Comparison of ENCODE assay signal across 1 cellular context in the genomic region with DNA sequence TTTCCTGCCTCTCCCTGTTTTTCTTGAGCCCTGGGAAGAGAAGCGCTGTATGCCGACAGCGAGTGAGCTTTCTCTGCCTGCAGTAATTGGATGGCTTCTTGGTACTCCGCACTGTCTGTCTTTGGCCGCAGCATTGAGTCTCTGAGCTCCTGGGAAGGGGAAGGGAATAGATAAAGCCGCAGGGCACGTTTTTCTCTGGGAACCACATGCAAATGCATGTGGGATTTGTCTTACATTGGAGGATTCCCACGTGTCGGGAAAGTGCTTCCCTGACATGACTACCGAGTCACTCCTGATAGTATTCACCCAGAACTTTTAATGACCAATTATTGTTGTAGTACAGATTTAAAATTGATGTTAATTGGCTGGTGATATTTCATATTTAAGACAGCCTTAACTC.
TF ChIP-seq lines count a peak whose summit lies in the region.

No MANE protein-coding gene starts in this region.

TF ChIP-seq in GM12878, 131 proteins besides CTCF, POLR2A, EP300 and RAD21 (continued from another document):
- TF ChIP-seq, protein P1, sequence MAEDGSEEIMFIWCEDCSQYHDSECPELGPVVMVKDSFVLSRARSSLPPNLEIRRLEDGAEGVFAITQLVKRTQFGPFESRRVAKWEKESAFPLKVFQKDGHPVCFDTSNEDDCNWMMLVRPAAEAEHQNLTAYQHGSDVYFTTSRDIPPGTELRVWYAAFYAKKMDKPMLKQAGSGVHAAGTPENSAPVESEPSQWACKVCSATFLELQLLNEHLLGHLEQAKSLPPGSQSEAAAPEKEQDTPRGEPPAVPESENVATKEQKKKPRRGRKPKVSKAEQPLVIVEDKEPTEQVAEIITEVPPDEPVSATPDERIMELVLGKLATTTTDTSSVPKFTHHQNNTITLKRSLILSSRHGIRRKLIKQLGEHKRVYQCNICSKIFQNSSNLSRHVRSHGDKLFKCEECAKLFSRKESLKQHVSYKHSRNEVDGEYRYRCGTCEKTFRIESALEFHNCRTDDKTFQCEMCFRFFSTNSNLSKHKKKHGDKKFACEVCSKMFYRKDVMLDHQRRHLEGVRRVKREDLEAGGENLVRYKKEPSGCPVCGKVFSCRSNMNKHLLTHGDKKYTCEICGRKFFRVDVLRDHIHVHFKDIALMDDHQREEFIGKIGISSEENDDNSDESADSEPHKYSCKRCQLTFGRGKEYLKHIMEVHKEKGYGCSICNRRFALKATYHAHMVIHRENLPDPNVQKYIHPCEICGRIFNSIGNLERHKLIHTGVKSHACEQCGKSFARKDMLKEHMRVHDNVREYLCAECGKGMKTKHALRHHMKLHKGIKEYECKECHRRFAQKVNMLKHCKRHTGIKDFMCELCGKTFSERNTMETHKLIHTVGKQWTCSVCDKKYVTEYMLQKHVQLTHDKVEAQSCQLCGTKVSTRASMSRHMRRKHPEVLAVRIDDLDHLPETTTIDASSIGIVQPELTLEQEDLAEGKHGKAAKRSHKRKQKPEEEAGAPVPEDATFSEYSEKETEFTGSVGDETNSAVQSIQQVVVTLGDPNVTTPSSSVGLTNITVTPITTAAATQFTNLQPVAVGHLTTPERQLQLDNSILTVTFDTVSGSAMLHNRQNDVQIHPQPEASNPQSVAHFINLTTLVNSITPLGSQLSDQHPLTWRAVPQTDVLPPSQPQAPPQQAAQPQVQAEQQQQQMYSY (CRISPR knock-in tag; IDR thresholded peaks at IDR 0.05): no peak
- TF ChIP-seq SMC3 (IDR thresholded peaks at IDR 0.05; ENCODE audit: borderline replicate concordance, low read length) (no peak), ZSCAN29 (IDR thresholded peaks at IDR 0.05) (no peak)
TF ChIP-seq in GM12878: peak in this region for 1.
